In genomic region chr11:119625206-119625988, GRCh38 we compare ENCODE assay signal across 22 cellular contexts.
DNase-seq lines count a peak whose midpoint lies in the region; ATAC-seq lines count a peak whose summit lies in the region.
"Had no signal": no experiment of that assay in that cellular context is flagged by ENCODE, and none has a peak within 500 bp of the region (broad histone marks: within the 10 kb centered on the region; RNA-seq: fewer than 3 reads in every experiment).

No MANE protein-coding gene starts in this region.

- no peak for DNase-seq in activated naive CD8-positive, alpha-beta T cell treated with anti-CD3 and anti-CD28 coated beads, Interleukin-2, amount 50 U/mL, for 24 hours
- peak; percentile 47 for DNase-seq in hepatic stellate cell (ENCODE audit: low spot score)
- peak; percentile 14 for DNase-seq in stromal cell of bone marrow (ENCODE audit: low read depth)
- DNase-seq in activated naive CD4-positive, alpha-beta T cell (lab: John Stamatoyannopoulos, UW) = no peak
- no peak for DNase-seq in activated CD4-positive, alpha-beta T cell treated with anti-CD3 and anti-CD28 coated beads for 1 hour
- DNase-seq in UCSD-AML1 (lab: John Stamatoyannopoulos, UW; ENCODE audit: unreplicated experiment) = no peak
- DNase-seq: activated naive CD4-positive, alpha-beta T cell treated with anti-CD3 and anti-CD28 coated beads, Interleukin-2, amount 50 U/mL, for 16 hours; aorta; central memory CD4-positive, alpha-beta T cell; DMS53; dorsolateral prefrontal cortex; foreskin melanocyte; GDM1; hippocampal formation; NCI-H1048; NCI-H187; T-helper 9 cell; upper lobe of left lung had no signal

- ATAC-seq in activated naive CD8-positive, alpha-beta T cell treated with anti-CD3 and anti-CD28 coated beads, Interleukin-2, amount 50 U/mL, for 24 hours = no peak

- H3K9me3 Mint-ChIP-seq in activated naive CD8-positive, alpha-beta T cell (ENCODE audit: low read depth) = no peaks in the 10 kb centered on the region
- H3K9me3 Mint-ChIP-seq in activated naive CD8-positive, alpha-beta T cell treated with anti-CD3 and anti-CD28 coated beads, Interleukin-2, amount 50 U/mL, for 24 hours = no peaks in the 10 kb centered on the region
- no peaks in the 10 kb centered on the region for H3K9me3 Mint-ChIP-seq in dendritic cell treated with granulocyte-macrophage colony-stimulating factor and Interleukin-4, amounts not matched to agents 40 ng/mL and 50 ng/mL, for 4 days
- H3K9me3 Mint-ChIP-seq: activated T-helper 1 cell treated with anti-CD3 and anti-CD28 coated beads, Interleukin-12 subunit alpha, Interleukin-12 subunit beta, Interleukin-2, Interleukin-4 antibody, amounts not matched to agents 30 ng/mL and 10 ng/mL and 1 ng/mL, durations not matched to agents 14 hours and 24 hours and 36 hours; nephron progenitor cell had no signal

- no peaks in the 10 kb centered on the region for H3K27me3 Mint-ChIP-seq in activated naive CD8-positive, alpha-beta T cell
- H3K27me3 Mint-ChIP-seq in activated naive CD8-positive, alpha-beta T cell treated with anti-CD3 and anti-CD28 coated beads, Interleukin-2, amount 50 U/mL, for 24 hours = peaks cover 4% of the 10 kb centered on the region
- H3K27me3 Mint-ChIP-seq in dendritic cell treated with granulocyte-macrophage colony-stimulating factor and Interleukin-4, amounts not matched to agents 40 ng/mL and 50 ng/mL, for 4 days = peaks cover 36% of the 10 kb centered on the region

- no peak overlapping the region for H3K4me3 Mint-ChIP-seq in activated naive CD8-positive, alpha-beta T cell
- no peak overlapping the region for H3K4me3 Mint-ChIP-seq in activated naive CD8-positive, alpha-beta T cell treated with anti-CD3 and anti-CD28 coated beads, Interleukin-2, amount 50 U/mL, for 24 hours
- H3K4me3 Mint-ChIP-seq in dendritic cell treated with granulocyte-macrophage colony-stimulating factor and Interleukin-4, amounts not matched to agents 40 ng/mL and 50 ng/mL, for 4 days = no peak overlapping the region
- H3K4me3 Mint-ChIP-seq: activated T-helper 1 cell treated with anti-CD3 and anti-CD28 coated beads, Interleukin-12 subunit alpha, Interleukin-12 subunit beta, Interleukin-2, Interleukin-4 antibody, amounts not matched to agents 30 ng/mL and 10 ng/mL and 1 ng/mL, durations not matched to agents 14 hours and 24 hours and 36 hours; nephron progenitor cell had no signal

- H3K36me3 Mint-ChIP-seq in activated naive CD8-positive, alpha-beta T cell = no peaks in the 10 kb centered on the region
- H3K36me3 Mint-ChIP-seq in activated naive CD8-positive, alpha-beta T cell treated with anti-CD3 and anti-CD28 coated beads, Interleukin-2, amount 50 U/mL, for 24 hours (ENCODE audit: low read depth) = no peaks in the 10 kb centered on the region
- H3K36me3 Mint-ChIP-seq in dendritic cell treated with granulocyte-macrophage colony-stimulating factor and Interleukin-4, amounts not matched to agents 40 ng/mL and 50 ng/mL, for 4 days (ENCODE audit: low read depth) = no peaks in the 10 kb centered on the region

- intact Hi-C loops in dendritic cell treated with granulocyte-macrophage colony-stimulating factor and Interleukin-4, amounts not matched to agents 40 ng/mL and 50 ng/mL, for 4 days (cut with micrococcal nuclease) = no loop called here

- H3K27ac Mint-ChIP-seq in activated naive CD8-positive, alpha-beta T cell = peak overlapping the region; percentile 3
- H3K27ac Mint-ChIP-seq in activated naive CD8-positive, alpha-beta T cell treated with anti-CD3 and anti-CD28 coated beads, Interleukin-2, amount 50 U/mL, for 24 hours = no peak overlapping the region
- peak overlapping the region; percentile 77 for H3K27ac Mint-ChIP-seq in dendritic cell treated with granulocyte-macrophage colony-stimulating factor and Interleukin-4, amounts not matched to agents 40 ng/mL and 50 ng/mL, for 4 days
- H3K27ac Mint-ChIP-seq: activated T-helper 1 cell treated with anti-CD3 and anti-CD28 coated beads, Interleukin-12 subunit alpha, Interleukin-12 subunit beta, Interleukin-2, Interleukin-4 antibody, amounts not matched to agents 30 ng/mL and 10 ng/mL and 1 ng/mL, durations not matched to agents 14 hours and 24 hours and 36 hours had no signal

- no peaks in the 10 kb centered on the region for H3K4me1 Mint-ChIP-seq in activated naive CD8-positive, alpha-beta T cell (ENCODE audit: low read depth)
- no peaks in the 10 kb centered on the region for H3K4me1 Mint-ChIP-seq in activated naive CD8-positive, alpha-beta T cell treated with anti-CD3 and anti-CD28 coated beads, Interleukin-2, amount 50 U/mL, for 24 hours
- H3K4me1 Mint-ChIP-seq in dendritic cell treated with granulocyte-macrophage colony-stimulating factor and Interleukin-4, amounts not matched to agents 40 ng/mL and 50 ng/mL, for 4 days (ENCODE audit: low read depth) = peaks cover 49% of the 10 kb centered on the region

Comparison
In these comparisons a context has a peak if more than half of its experiments do, and no peak if none do; other contexts are left out.
1. DNase-seq: peak in hepatic stellate cell (single experiment) and stromal cell of bone marrow (single experiment); none in activated naive CD8-positive, alpha-beta T cell treated with anti-CD3 and anti-CD28 coated beads, Interleukin-2, amount 50 U/mL, for 24 hours (single experiment), activated naive CD4-positive, alpha-beta T cell (0 of 4), activated CD4-positive, alpha-beta T cell treated with anti-CD3 and anti-CD28 coated beads for 1 hour (single experiment) and UCSD-AML1 (single experiment).